13 cellular contexts compared by ENCODE assay signal in the genomic region with DNA sequence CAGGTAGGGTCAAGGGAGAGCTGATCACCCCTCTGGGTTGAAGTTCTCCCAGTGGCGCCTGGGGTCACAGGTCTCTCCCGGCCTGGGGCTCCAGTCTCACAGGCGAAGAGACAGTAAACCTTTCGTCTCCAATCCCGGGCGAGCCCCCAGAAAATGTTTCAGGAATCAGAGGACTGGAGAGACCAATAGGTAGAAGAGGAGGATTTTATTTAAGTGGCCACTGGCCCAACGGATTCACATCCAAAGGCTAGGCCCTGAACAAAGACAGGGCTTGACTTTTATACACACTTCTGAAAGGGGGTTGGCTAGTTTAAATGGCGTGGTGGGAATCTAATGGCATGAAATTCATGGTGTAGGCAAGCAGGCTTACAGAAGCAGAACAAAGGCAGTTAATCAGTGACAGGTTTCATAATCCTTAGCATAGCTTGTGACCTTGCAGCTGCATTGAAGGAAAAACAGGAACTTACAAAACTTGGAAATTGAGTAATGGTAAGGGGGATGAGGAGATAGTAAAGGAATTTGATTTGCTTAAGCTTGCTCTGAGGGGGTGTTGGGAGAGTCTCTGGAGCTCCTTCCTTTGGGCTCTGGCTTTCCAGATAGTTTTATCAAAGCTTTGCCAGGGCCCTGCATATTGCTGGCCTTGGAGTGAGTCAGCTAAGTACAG.
DNase-seq lines count a peak whose midpoint lies in the region; FAIRE-seq and TF ChIP-seq lines count a peak whose summit lies in the region.
"Had no signal": no experiment of that assay in that cellular context is flagged by ENCODE, and none has a peak within 500 bp of the region (broad histone marks: within the 10 kb centered on the region; RNA-seq: fewer than 3 reads in every experiment).

No MANE protein-coding gene starts in this region.

- H3K4me2 ChIP-seq in OCI-LY7 (ENCODE audit: low read length) = no peak overlapping the region
- H3K4me2 ChIP-seq in trophoblast cell (ENCODE audit: low read length) = no peak overlapping the region

- no peaks in the 10 kb centered on the region for H3K9me2 ChIP-seq in OCI-LY7 (ENCODE audit: insufficient read depth, low read length)

- H3K4me3 ChIP-seq in OCI-LY7 (ENCODE audit: low read depth, low read length, poor library complexity, severe bottlenecking) (no peak overlapping the region), epithelial cell of proximal tubule (ENCODE audit: low read depth, low read length) (no peak overlapping the region), trophoblast cell (ENCODE audit: low read depth, low read length) (no peak overlapping the region)

- H3K27me3 ChIP-seq in trophoblast cell (ENCODE audit: insufficient read depth, low read length) = no peaks in the 10 kb centered on the region

- H3K18ac ChIP-seq in trophoblast cell (ENCODE audit: low read length) = peak overlapping the region; percentile 23

- H3K4me1 Mint-ChIP-seq in immature natural killer cell = no peaks in the 10 kb centered on the region
- H3K4me1 Mint-ChIP-seq: activated CD8-positive, alpha-beta memory T cell treated with anti-CD3 and anti-CD28 coated beads, Interleukin-2, amount 10 ng/mL, durations not matched to agents 7 days and 5 days had no signal

- H4K91ac ChIP-seq in trophoblast cell (ENCODE audit: low read depth, low read length) = no peak overlapping the region

- H2BK120ac ChIP-seq in trophoblast cell (ENCODE audit: insufficient read depth, low read length, poor library complexity) = no peak overlapping the region

- no peak overlapping the region for H3K14ac ChIP-seq in trophoblast cell (ENCODE audit: low read length)

- no peak overlapping the region for H4K12ac ChIP-seq in trophoblast cell (ENCODE audit: low read depth, low read length)

- no peak overlapping the region for H3K4me3 Mint-ChIP-seq in immature natural killer cell
- H3K4me3 Mint-ChIP-seq: activated CD8-positive, alpha-beta memory T cell treated with anti-CD3 and anti-CD28 coated beads, Interleukin-2, amount 10 ng/mL, durations not matched to agents 7 days and 5 days had no signal

- H3K27ac Mint-ChIP-seq in immature natural killer cell = no peak overlapping the region
- H3K27ac Mint-ChIP-seq: activated CD8-positive, alpha-beta memory T cell treated with anti-CD3 and anti-CD28 coated beads, Interleukin-2, amount 10 ng/mL, durations not matched to agents 7 days and 5 days had no signal

- H3K9me3 ChIP-seq in OCI-LY7 (ENCODE audit: low read length) (peaks cover 18% of the 10 kb centered on the region; the same call in 1 of the 2 replicates), trophoblast cell (ENCODE audit: insufficient read depth, low read depth, low read length) (peaks cover 17% of the 10 kb centered on the region)

- H3K36me3 ChIP-seq in OCI-LY7 (ENCODE audit: insufficient read depth, low read length) = peaks cover 91% of the 10 kb centered on the region
- H3K36me3 ChIP-seq in trophoblast cell (ENCODE audit: control insufficient read depth in 1 of 2, insufficient read depth in 2 of 2, low read length in 2 of 2) = peaks cover 51 to 66% of the 10 kb centered on the region in 2 experiments

- no peak for TF ChIP-seq CTCF in OCI-LY7 (conservative IDR thresholded peaks at IDR 0.05; ENCODE audit: low read length)
- TF ChIP-seq CTCF in epithelial cell of proximal tubule (conservative IDR thresholded peaks at IDR 0.05; ENCODE audit: low read depth, low read length) = no peak
- TF ChIP-seq CTCF in D721Med (IDR thresholded peaks at IDR 0.05; ENCODE audit: insufficient read depth, missing control alignments) = no peak

- H3K9me3 Mint-ChIP-seq in immature natural killer cell = peaks cover 14 to 46% (median 35%) of the 10 kb centered on the region in 6 donors

- H3K79me2 ChIP-seq in OCI-LY7 (ENCODE audit: insufficient read depth, low read depth, low read length) (no peaks in the 10 kb centered on the region), trophoblast cell (ENCODE audit: control insufficient read depth, insufficient read depth, low read length, poor library complexity) (no peaks in the 10 kb centered on the region)

- H3K36me3 Mint-ChIP-seq in immature natural killer cell = peaks cover 75 to 87% (median 84%) of the 10 kb centered on the region in 3 donors

- WGBS in trophoblast cell (ENCODE audit: extremely low coverage, insufficient coverage, insufficient read length) = no CpG with 5 or more reads among the region's 8 CpGs

- intact Hi-C loops in OCI-LY7 (cut with micrococcal nuclease; ENCODE audit: unreplicated experiment) = loop anchor here (5.0 kb wide), 1 partner anchor 103 kb away; a partner anchor contains a TSS

- FAIRE-seq in D721Med (lab: Jason Lieb, UNC) = no peak

- H2BK5ac ChIP-seq in trophoblast cell (ENCODE audit: low read depth, low read length, poor library complexity) = no peak overlapping the region

- peaks cover 4% of the 10 kb centered on the region for H3K79me1 ChIP-seq in trophoblast cell (ENCODE audit: low read length)

- H3K4me1 ChIP-seq in OCI-LY7 (ENCODE audit: insufficient read depth, low read length, poor library complexity, severe bottlenecking) (no peaks in the 10 kb centered on the region), trophoblast cell (ENCODE audit: control insufficient read depth in 1 of 2, insufficient read depth in 2 of 2, low read length in 2 of 2) (peaks cover 13 to 16% of the 10 kb centered on the region in 2 experiments)

- no peak overlapping the region for H4K8ac ChIP-seq in trophoblast cell (ENCODE audit: low read depth, low read length)

- POLR2A ChIA-PET in OCI-LY7 (lab: Charles Lee) = no interaction called here

- H2AFZ ChIP-seq in OCI-LY7 (ENCODE audit: low read length) = no peak overlapping the region
- no peak overlapping the region for H2AFZ ChIP-seq in trophoblast cell (ENCODE audit: insufficient read depth, low read length, poor library complexity)

- H3K27me3 Mint-ChIP-seq in immature natural killer cell (ENCODE audit: low read depth in 3 of 3) = peaks cover 0 to 2% (median 0%) of the 10 kb centered on the region in 3 donors
- H3K27me3 Mint-ChIP-seq: activated CD8-positive, alpha-beta memory T cell treated with anti-CD3 and anti-CD28 coated beads, Interleukin-2, amount 10 ng/mL, durations not matched to agents 7 days and 5 days had no signal

- H4K20me1 ChIP-seq in OCI-LY7 (ENCODE audit: insufficient read depth, low read length) = no peaks in the 10 kb centered on the region

- no peak overlapping the region for H2AK5ac ChIP-seq in trophoblast cell (ENCODE audit: low read length)

- no peak overlapping the region for H2BK12ac ChIP-seq in trophoblast cell (ENCODE audit: low read length)

- H3K4ac ChIP-seq in trophoblast cell (ENCODE audit: low read depth, low read length) = no peak overlapping the region

- no peak overlapping the region for H3K27ac ChIP-seq in OCI-LY7 (ENCODE audit: low read depth, low read length, poor library complexity, severe bottlenecking)
- no peak overlapping the region for H3K27ac ChIP-seq in trophoblast cell (ENCODE audit: low read depth, low read length)
- H3K27ac ChIP-seq: 22Rv1 had no signal

- peak; percentile 25 for DNase-seq in DMS 273 (lab: John Stamatoyannopoulos, UW; ENCODE audit: unreplicated experiment)
- no peak for DNase-seq in DMS 273 treated with DMSO at 0.1 percent for 48 hours (lab: John Stamatoyannopoulos, UW)
- DNase-seq in OCI-LY7 (ENCODE audit: low spot score) = peak; percentile 29
- peak; percentile 99 for DNase-seq in epithelial cell of proximal tubule (ENCODE audit: low read depth)
- DNase-seq in trophoblast cell = peak; percentile 7 to 19
- DNase-seq in anterior cingulate cortex (lab: John Stamatoyannopoulos, UW) = no peak
- no peak for DNase-seq in D721Med (ENCODE audit: insufficient read length, low spot score)
- DNase-seq in immature natural killer cell = no peak
- DNase-seq: activated CD8-positive, alpha-beta memory T cell treated with anti-CD3 and anti-CD28 coated beads, Interleukin-2, amount 10 ng/mL, durations not matched to agents 7 days and 5 days; GOT3; mucosa of descending colon; stimulated activated CD4-positive, alpha-beta T cell treated with anti-CD3 and anti-CD28 coated beads, Interleukin-2, amount 100 ng/mL, for 24 hours had no signal

- H3K23ac ChIP-seq in trophoblast cell (ENCODE audit: low read length) = no peak overlapping the region

- CTCF ChIA-PET in OCI-LY7 (lab: Charles Lee; ENCODE audit: unreplicated experiment) = no interaction called here

- no peak overlapping the region for H3K9ac ChIP-seq in trophoblast cell (ENCODE audit: low read length)

- BruUV-seq in OCI-LY7 (replicated peaks; lab: Mats Ljungman, UMichigan) = no TSS peak

Comparison
In these comparisons a context has a peak if more than half of its experiments do, and no peak if none do; other contexts are left out.
1. DNase-seq: peak in DMS 273 (single experiment), OCI-LY7 (single experiment), epithelial cell of proximal tubule (single experiment) and trophoblast cell (2 of 2); none in DMS 273 treated with DMSO at 0.1 percent for 48 hours (single experiment), anterior cingulate cortex (0 of 58), D721Med (single experiment) and immature natural killer cell (0 of 3).